9 cellular contexts compared by ENCODE assay signal in the genomic region with DNA sequence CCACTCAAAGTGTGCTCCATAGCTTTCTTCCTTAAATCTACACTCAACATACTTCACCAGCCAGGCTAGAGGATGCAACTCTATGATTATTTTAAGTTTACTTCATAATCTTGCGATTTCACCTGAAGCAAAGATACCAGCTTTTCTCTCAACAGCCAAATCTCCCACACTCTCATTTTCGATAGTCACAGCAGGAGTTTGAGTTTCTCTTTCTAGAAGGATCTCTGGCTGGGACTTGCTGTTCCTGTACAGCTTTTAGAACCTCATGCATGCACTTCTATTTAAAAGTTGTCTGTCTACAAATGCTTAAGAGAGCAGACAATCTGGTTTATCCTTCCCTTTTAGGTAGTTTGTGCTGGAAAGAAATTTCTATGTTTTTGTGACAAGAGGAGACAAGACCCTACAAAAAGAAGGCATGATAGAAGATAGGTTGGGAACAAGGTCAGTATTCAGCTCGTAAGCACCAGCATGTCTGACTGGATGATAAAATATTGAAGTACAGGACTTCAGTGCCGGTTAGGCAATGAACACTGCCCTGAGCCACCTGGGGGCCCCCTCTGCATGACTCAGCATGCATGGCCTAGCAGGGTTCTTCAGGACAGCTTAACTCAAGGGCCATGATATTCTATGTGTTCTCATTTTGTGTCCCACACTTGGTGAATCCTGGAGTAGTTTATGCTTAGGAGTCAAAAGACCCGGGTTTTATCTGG.
DNase-seq lines count a peak whose midpoint lies in the region.
"Had no signal": no experiment of that assay in that cellular context is flagged by ENCODE, and none has a peak within 500 bp of the region (broad histone marks: within the 10 kb centered on the region; RNA-seq: fewer than 3 reads in every experiment).

No MANE protein-coding gene starts in this region.

- no peaks in the 10 kb centered on the region for H3K36me3 ChIP-seq in HAP-1 (replicated peaks)

- DNase-seq in NK-92 treated with Interleukin-12 subunit alpha and Interleukin-12 subunit beta, amount 100 ng/mL, for 24 hours (lab: John Stamatoyannopoulos, UW): peak; percentile 9
- DNase-seq in NK-92 (lab: John Stamatoyannopoulos, UW; ENCODE audit: unreplicated experiment) (no peak), HAP-1 (ENCODE audit: low spot score in 2 of 2) (peak; percentile 11 to 60), NCI-H526 (lab: John Stamatoyannopoulos, UW) (peak; percentile 10 to 36), fibroblast of gingiva (ENCODE audit: low read depth) (peak; percentile 9), NCI-H2081 (lab: John Stamatoyannopoulos, UW) (no peak), cortex of kidney (lab: John Stamatoyannopoulos, UW) (no peak), dedifferentiated amniotic fluid mesenchymal stem cell (ENCODE audit: extremely low spot score) (no peak)
- DNase-seq: CD4-positive, CD25-positive, alpha-beta regulatory T cell had no signal

- H3K9me3 ChIP-seq in HAP-1: no peaks in the 10 kb centered on the region

- no peaks in the 10 kb centered on the region for H3K27me3 ChIP-seq in HAP-1 (ENCODE audit: low read depth)

- in situ Hi-C loops in HAP-1 (cut with MboI; ENCODE audit: low sequenced_read_pairs): no loop called here

- no peak overlapping the region for H3K4me3 ChIP-seq in HAP-1

- peaks cover 2% of the 10 kb centered on the region; the same call in 1 of the 2 replicates for H3K4me1 ChIP-seq in HAP-1

Comparison
In these comparisons a context has a peak if more than half of its experiments do, and no peak if none do; other contexts are left out.
1. DNase-seq: peak in NK-92 treated with Interleukin-12 subunit alpha and Interleukin-12 subunit beta, amount 100 ng/mL, for 24 hours (single experiment), HAP-1 (2 of 2), NCI-H526 (2 of 2) and fibroblast of gingiva (single experiment); none in NK-92 (single experiment), NCI-H2081 (0 of 2), cortex of kidney (single experiment) and dedifferentiated amniotic fluid mesenchymal stem cell (single experiment).